Comparison of ENCODE assay signal across 1 cellular context in genomic region chr13:99606322-99607089, GRCh38.
TF ChIP-seq lines count a peak whose summit lies in the region.

Gene CLYBL, plus strand, starts transcription at chr13:99606690.

TF ChIP-seq in HepG2, 621 proteins besides CTCF, POLR2A, EP300 and RAD21 (continued from another document and continues in another):
- TF ChIP-seq, protein P1, sequence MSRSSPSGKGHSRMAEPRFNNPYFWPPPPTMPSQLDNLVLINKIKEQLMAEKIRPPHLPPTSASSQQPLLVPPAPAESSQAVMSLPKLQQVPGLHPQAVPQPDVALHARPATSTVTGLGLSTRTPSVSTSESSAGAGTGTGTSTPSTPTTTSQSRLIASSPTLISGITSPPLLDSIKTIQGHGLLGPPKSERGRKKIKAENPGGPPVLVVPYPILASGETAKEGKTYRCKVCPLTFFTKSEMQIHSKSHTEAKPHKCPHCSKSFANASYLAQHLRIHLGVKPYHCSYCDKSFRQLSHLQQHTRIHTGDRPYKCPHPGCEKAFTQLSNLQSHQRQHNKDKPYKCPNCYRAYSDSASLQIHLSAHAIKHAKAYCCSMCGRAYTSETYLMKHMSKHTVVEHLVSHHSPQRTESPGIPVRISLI (CRISPR knock-in tag; IDR thresholded peaks at IDR 0.05; ENCODE audit: borderline replicate concordance) = 0 out of 2 replicates have a peak, but pooled peaks have one; percentile 17
- TF ChIP-seq ZSCAN31 (CRISPR knock-in tag; IDR thresholded peaks at IDR 0.05; ENCODE audit: low read depth) (peak; percentile 73; the same call in 1 of the 2 replicates), SRSF1 (optimal IDR thresholded peaks at IDR 0.05; ENCODE audit: low read depth, low read length) (no peak), CEBPB (IDR thresholded peaks at IDR 0.05; ENCODE audit: borderline replicate concordance, low read depth, low read length) (no peak), ZNF260 (CRISPR knock-in tag; IDR thresholded peaks at IDR 0.05; ENCODE audit: borderline replicate concordance, low read depth) (no peak), CBX5 (CRISPR knock-in tag; IDR thresholded peaks at IDR 0.05; ENCODE audit: borderline replicate concordance) (no peak), HDAC6 (IDR thresholded peaks at IDR 0.05; ENCODE audit: low read depth, low read length) (no peak), NKX3-1 (CRISPR knock-in tag; IDR thresholded peaks at IDR 0.05) (no peak), IKZF1 (IDR thresholded peaks at IDR 0.05) (no peak), ZNF501 (CRISPR knock-in tag; IDR thresholded peaks at IDR 0.05) (no peak), ZNF160 (CRISPR knock-in tag; IDR thresholded peaks at IDR 0.05) (peak; percentile 77; the same call in 1 of the 2 replicates), ZNF747 (CRISPR knock-in tag; IDR thresholded peaks at IDR 0.05; ENCODE audit: borderline replicate concordance) (no peak; the same call in 1 of the 2 replicates), PAF1 (CRISPR knock-in tag; IDR thresholded peaks at IDR 0.05) (no peak), ISX (CRISPR knock-in tag; conservative IDR thresholded peaks at IDR 0.05) (no peak), ZSCAN21 (CRISPR knock-in tag; IDR thresholded peaks at IDR 0.05; ENCODE audit: borderline replicate concordance) (peak; percentile 73; the same call in 1 of the 2 replicates), ARNT (IDR thresholded peaks at IDR 0.05) (no peak), SCMH1 (CRISPR knock-in tag; IDR thresholded peaks at IDR 0.05; ENCODE audit: borderline replicate concordance) (no peak), ZBTB26 (CRISPR knock-in tag; IDR thresholded peaks at IDR 0.05; ENCODE audit: borderline replicate concordance) (no peak), ZNF749 (CRISPR knock-in tag; IDR thresholded peaks at IDR 0.05; ENCODE audit: borderline replicate concordance) (0 out of 2 replicates have a peak, but pooled peaks have one; percentile 57), ZSCAN20 (CRISPR knock-in tag; IDR thresholded peaks at IDR 0.05; ENCODE audit: borderline replicate concordance) (peak; percentile 77; the same call in 1 of the 2 replicates), ZNF83 (CRISPR knock-in tag; IDR thresholded peaks at IDR 0.05; ENCODE audit: borderline replicate concordance) (no peak), MTERF4 (CRISPR knock-in tag; IDR thresholded peaks at IDR 0.05) (0 out of 2 replicates have a peak, but pooled peaks have one; percentile 12), ZMYM4 (CRISPR knock-in tag; IDR thresholded peaks at IDR 0.05) (peak; percentile 79), ZFP62 (CRISPR knock-in tag; IDR thresholded peaks at IDR 0.05) (no peak), HINFP (CRISPR knock-in tag; IDR thresholded peaks at IDR 0.05; ENCODE audit: low read depth) (no peak), HNF4G (IDR thresholded peaks at IDR 0.05; ENCODE audit: borderline replicate concordance, low read depth, low read length) (no peak; the same call in none of the 2 replicates), HNF4G (CRISPR knock-in tag; IDR thresholded peaks at IDR 0.05; ENCODE audit: borderline replicate concordance, low read depth) (no peak; the same call in 1 of the 2 replicates), CBX1 (IDR thresholded peaks at IDR 0.05; ENCODE audit: low read depth) (peak; percentile 68), ZNF274 (CRISPR knock-in tag; IDR thresholded peaks at IDR 0.05) (0 out of 2 replicates have a peak, but pooled peaks have one; percentile 2)
- TF ChIP-seq, protein P2, sequence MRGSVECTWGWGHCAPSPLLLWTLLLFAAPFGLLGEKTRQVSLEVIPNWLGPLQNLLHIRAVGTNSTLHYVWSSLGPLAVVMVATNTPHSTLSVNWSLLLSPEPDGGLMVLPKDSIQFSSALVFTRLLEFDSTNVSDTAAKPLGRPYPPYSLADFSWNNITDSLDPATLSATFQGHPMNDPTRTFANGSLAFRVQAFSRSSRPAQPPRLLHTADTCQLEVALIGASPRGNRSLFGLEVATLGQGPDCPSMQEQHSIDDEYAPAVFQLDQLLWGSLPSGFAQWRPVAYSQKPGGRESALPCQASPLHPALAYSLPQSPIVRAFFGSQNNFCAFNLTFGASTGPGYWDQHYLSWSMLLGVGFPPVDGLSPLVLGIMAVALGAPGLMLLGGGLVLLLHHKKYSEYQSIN (CRISPR knock-in tag; IDR thresholded peaks at IDR 0.05; ENCODE audit: borderline replicate concordance) = no peak
- TF ChIP-seq, protein P3, sequence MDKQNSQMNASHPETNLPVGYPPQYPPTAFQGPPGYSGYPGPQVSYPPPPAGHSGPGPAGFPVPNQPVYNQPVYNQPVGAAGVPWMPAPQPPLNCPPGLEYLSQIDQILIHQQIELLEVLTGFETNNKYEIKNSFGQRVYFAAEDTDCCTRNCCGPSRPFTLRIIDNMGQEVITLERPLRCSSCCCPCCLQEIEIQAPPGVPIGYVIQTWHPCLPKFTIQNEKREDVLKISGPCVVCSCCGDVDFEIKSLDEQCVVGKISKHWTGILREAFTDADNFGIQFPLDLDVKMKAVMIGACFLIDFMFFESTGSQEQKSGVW (CRISPR knock-in tag; IDR thresholded peaks at IDR 0.05; ENCODE audit: borderline replicate concordance) = no peak
- TF ChIP-seq, protein P4, sequence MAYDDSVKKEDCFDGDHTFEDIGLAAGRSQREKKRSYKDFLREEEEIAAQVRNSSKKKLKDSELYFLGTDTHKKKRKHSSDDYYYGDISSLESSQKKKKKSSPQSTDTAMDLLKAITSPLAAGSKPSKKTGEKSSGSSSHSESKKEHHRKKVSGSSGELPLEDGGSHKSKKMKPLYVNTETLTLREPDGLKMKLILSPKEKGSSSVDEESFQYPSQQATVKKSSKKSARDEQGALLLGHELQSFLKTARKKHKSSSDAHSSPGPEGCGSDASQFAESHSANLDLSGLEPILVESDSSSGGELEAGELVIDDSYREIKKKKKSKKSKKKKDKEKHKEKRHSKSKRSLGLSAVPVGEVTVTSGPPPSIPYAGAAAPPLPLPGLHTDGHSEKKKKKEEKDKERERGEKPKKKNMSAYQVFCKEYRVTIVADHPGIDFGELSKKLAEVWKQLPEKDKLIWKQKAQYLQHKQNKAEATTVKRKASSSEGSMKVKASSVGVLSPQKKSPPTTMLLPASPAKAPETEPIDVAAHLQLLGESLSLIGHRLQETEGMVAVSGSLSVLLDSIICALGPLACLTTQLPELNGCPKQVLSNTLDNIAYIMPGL (CRISPR knock-in tag; IDR thresholded peaks at IDR 0.05; ENCODE audit: borderline replicate concordance in 1 of 2, low read depth in 1 of 2) = peak in 1 of 2 experiments; percentile 60; a peak in 2 of 4 replicates
- TF ChIP-seq, protein P5, sequence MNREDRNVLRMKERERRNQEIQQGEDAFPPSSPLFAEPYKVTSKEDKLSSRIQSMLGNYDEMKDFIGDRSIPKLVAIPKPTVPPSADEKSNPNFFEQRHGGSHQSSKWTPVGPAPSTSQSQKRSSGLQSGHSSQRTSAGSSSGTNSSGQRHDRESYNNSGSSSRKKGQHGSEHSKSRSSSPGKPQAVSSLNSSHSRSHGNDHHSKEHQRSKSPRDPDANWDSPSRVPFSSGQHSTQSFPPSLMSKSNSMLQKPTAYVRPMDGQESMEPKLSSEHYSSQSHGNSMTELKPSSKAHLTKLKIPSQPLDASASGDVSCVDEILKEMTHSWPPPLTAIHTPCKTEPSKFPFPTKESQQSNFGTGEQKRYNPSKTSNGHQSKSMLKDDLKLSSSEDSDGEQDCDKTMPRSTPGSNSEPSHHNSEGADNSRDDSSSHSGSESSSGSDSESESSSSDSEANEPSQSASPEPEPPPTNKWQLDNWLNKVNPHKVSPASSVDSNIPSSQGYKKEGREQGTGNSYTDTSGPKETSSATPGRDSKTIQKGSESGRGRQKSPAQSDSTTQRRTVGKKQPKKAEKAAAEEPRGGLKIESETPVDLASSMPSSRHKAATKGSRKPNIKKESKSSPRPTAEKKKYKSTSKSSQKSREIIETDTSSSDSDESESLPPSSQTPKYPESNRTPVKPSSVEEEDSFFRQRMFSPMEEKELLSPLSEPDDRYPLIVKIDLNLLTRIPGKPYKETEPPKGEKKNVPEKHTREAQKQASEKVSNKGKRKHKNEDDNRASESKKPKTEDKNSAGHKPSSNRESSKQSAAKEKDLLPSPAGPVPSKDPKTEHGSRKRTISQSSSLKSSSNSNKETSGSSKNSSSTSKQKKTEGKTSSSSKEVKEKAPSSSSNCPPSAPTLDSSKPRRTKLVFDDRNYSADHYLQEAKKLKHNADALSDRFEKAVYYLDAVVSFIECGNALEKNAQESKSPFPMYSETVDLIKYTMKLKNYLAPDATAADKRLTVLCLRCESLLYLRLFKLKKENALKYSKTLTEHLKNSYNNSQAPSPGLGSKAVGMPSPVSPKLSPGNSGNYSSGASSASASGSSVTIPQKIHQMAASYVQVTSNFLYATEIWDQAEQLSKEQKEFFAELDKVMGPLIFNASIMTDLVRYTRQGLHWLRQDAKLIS (CRISPR knock-in tag; IDR thresholded peaks at IDR 0.05) = no peak
- TF ChIP-seq, protein P6, sequence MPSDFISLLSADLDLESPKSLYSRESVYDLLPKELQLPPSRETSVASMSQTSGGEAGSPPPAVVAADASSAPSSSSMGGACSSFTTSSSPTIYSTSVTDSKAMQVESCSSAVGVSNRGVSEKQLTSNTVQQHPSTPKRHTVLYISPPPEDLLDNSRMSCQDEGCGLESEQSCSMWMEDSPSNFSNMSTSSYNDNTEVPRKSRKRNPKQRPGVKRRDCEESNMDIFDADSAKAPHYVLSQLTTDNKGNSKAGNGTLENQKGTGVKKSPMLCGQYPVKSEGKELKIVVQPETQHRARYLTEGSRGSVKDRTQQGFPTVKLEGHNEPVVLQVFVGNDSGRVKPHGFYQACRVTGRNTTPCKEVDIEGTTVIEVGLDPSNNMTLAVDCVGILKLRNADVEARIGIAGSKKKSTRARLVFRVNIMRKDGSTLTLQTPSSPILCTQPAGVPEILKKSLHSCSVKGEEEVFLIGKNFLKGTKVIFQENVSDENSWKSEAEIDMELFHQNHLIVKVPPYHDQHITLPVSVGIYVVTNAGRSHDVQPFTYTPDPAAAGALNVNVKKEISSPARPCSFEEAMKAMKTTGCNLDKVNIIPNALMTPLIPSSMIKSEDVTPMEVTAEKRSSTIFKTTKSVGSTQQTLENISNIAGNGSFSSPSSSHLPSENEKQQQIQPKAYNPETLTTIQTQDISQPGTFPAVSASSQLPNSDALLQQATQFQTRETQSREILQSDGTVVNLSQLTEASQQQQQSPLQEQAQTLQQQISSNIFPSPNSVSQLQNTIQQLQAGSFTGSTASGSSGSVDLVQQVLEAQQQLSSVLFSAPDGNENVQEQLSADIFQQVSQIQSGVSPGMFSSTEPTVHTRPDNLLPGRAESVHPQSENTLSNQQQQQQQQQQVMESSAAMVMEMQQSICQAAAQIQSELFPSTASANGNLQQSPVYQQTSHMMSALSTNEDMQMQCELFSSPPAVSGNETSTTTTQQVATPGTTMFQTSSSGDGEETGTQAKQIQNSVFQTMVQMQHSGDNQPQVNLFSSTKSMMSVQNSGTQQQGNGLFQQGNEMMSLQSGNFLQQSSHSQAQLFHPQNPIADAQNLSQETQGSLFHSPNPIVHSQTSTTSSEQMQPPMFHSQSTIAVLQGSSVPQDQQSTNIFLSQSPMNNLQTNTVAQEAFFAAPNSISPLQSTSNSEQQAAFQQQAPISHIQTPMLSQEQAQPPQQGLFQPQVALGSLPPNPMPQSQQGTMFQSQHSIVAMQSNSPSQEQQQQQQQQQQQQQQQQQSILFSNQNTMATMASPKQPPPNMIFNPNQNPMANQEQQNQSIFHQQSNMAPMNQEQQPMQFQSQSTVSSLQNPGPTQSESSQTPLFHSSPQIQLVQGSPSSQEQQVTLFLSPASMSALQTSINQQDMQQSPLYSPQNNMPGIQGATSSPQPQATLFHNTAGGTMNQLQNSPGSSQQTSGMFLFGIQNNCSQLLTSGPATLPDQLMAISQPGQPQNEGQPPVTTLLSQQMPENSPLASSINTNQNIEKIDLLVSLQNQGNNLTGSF (CRISPR knock-in tag; IDR thresholded peaks at IDR 0.05) = peak; percentile 77; the same call in 1 of the 2 replicates
